In genomic region chr15:92627014-92627413, GRCh38 we compare ENCODE assay signal across 27 cellular contexts.
"Had no signal": no experiment of that assay in that cellular context is flagged by ENCODE, and none has a peak within 500 bp of the region (broad histone marks: within the 10 kb centered on the region; RNA-seq: fewer than 3 reads in every experiment).

No MANE protein-coding gene starts in this region.

- DNase-seq: activated CD4-positive, alpha-beta T cell treated with anti-CD3 and anti-CD28 coated beads for 48 hours; activated CD4-positive, alpha-beta T cell treated with anti-CD3 and anti-CD28 coated beads, Interleukin-2, amount 50 U/mL, for 1 hour; activated CD4-positive, alpha-beta T cell treated with anti-CD3 and anti-CD28 coated beads, Interleukin-2, amount 50 U/mL, for 48 hours; activated CD8-positive, alpha-beta memory T cell treated with anti-CD3 and anti-CD28 coated beads for 24 hours; activated CD8-positive, alpha-beta T cell treated with anti-CD3 and anti-CD28 coated beads for 36 hours; activated gamma-delta T cell; activated naive CD4-positive, alpha-beta T cell; activated naive CD4-positive, alpha-beta T cell treated with anti-CD3 and anti-CD28 coated beads, Interleukin-2, amount 10 ng/mL, durations not matched to agents 7 days and 5 days; activated naive CD8-positive, alpha-beta T cell treated with anti-CD3 and anti-CD28 coated beads, Interleukin-2, amount 10 ng/mL, durations not matched to agents 7 days and 5 days; activated T-cell treated with anti-CD3 and anti-CD28 coated beads, Interleukin-2, amount 50 U/mL, for 4 hours; brain microvascular endothelial cell; caudate nucleus; cortex of kidney; dermis blood vessel endothelial cell; effector CD4-positive, alpha-beta T cell; effector memory CD8-positive, alpha-beta T cell; esophagus squamous epithelium; foreskin melanocyte; heart right ventricle; T-helper 2 cell had no signal

- H3K36me3 ChIP-seq: ascending aorta, brain microvascular endothelial cell had no signal

- H3K9me3 ChIP-seq: ascending aorta, esophagus squamous epithelium, gastroesophageal sphincter, heart right ventricle had no signal

- H3K27me3 ChIP-seq: ascending aorta, brain microvascular endothelial cell, esophagus squamous epithelium, gastroesophageal sphincter, heart right ventricle had no signal

- ATAC-seq: activated CD4-positive, CD25-positive, alpha-beta regulatory T cell treated with anti-CD3 and anti-CD28 coated beads, Interleukin-2, amount 50 U/mL, for 24 hours; activated CD8-positive, alpha-beta T cell treated with anti-CD3 and anti-CD28 coated beads for 36 hours; activated naive CD4-positive, alpha-beta T cell treated with anti-CD3 and anti-CD28 coated beads, Interleukin-2, amount 50 U/mL, for 72 hours; activated T-cell treated with anti-CD3 and anti-CD28 coated beads, Interleukin-2, amount 50 U/mL, for 4 hours; activated T-helper 17 cell treated with anti-CD3 and anti-CD28 coated beads, Interleukin-2, amount 50 U/mL, for 72 hours; effector memory CD8-positive, alpha-beta T cell; gastroesophageal sphincter; heart right ventricle; WTC11 had no signal

- H3K27ac ChIP-seq: ascending aorta, brain microvascular endothelial cell, epithelial cell of prostate, esophagus squamous epithelium, gastroesophageal sphincter, heart right ventricle had no signal

- H3K4me3 ChIP-seq: ascending aorta, esophagus squamous epithelium, gastroesophageal sphincter, heart right ventricle had no signal
